Comparison of ENCODE assay signal across 25 cellular contexts in genomic region chr13:21800847-21801616, GRCh38.
A peak's percentile ranks its signal among the peaks of the same experiment; 100 is the strongest.
DNase-seq lines count a peak whose midpoint lies in the region; ATAC-seq and TF ChIP-seq lines count a peak whose summit lies in the region.
"Had no signal": no experiment of that assay in that cellular context is flagged by ENCODE, and none has a peak within 500 bp of the region (broad histone marks: within the 10 kb centered on the region; RNA-seq: fewer than 3 reads in every experiment).

No MANE protein-coding gene starts in this region.

- peak; percentile 39 for ATAC-seq in stimulated activated effector memory CD8-positive, alpha-beta T cell treated with anti-CD3 and anti-CD28 coated beads, Interleukin-12 subunit alpha, Interleukin-12 subunit beta, amount 100 ng/mL, for 72 hours
- ATAC-seq in GM21786 (IDR thresholded peaks at IDR 0.05; ENCODE audit: unreplicated experiment): no peak
- ATAC-seq: activated CD4-positive, CD25-positive, alpha-beta regulatory T cell treated with anti-CD3 and anti-CD28 coated beads, Interleukin-2, amount 50 U/mL, for 24 hours; activated T-cell treated with anti-CD3 and anti-CD28 coated beads, Interleukin-2, amount 50 U/mL, for 72 hours; lower lobe of right lung had no signal

- no peaks in the 10 kb centered on the region for H3K4me1 ChIP-seq in hepatocyte (ENCODE audit: insufficient read depth)
- H3K4me1 ChIP-seq: ascending aorta, BE2C, Caco-2, lower lobe of right lung, upper lobe of left lung had no signal

- TF ChIP-seq CTCF in RWPE1 (conservative IDR thresholded peaks at IDR 0.05; ENCODE audit: low read depth) (no peak), hepatocyte (IDR thresholded peaks at IDR 0.05; ENCODE audit: poor library complexity) (no peak)

- no peaks in the 10 kb centered on the region for H4K20me1 ChIP-seq in hepatocyte (ENCODE audit: insufficient read depth, poor library complexity, severe bottlenecking)

- TF ChIP-seq POLR2A in erythroblast (IDR thresholded peaks at IDR 0.05; ENCODE audit: low read length): no peak

- H3K4me2 ChIP-seq in hepatocyte: no peak overlapping the region

- H3K4me3 Mint-ChIP-seq in stimulated activated effector memory CD8-positive, alpha-beta T cell treated with anti-CD3 and anti-CD28 coated beads, Interleukin-12 subunit alpha, Interleukin-12 subunit beta, amount 100 ng/mL, for 72 hours: no peak overlapping the region
- H3K4me3 Mint-ChIP-seq: activated T-cell treated with anti-CD3 and anti-CD28 coated beads, Interleukin-2, amount 50 U/mL, for 72 hours had no signal

- peak; percentile 12 for DNase-seq in NCI-H510A treated with DMSO at 0.1 percent for 48 hours (lab: John Stamatoyannopoulos, UW)
- DNase-seq in NCI-H510A (lab: John Stamatoyannopoulos, UW): no peak
- peak; percentile 81 for DNase-seq in RWPE1 (ENCODE audit: low spot score)
- peak; percentile 34 for DNase-seq in hepatocyte (ENCODE audit: low spot score)
- DNase-seq in stimulated activated effector memory CD8-positive, alpha-beta T cell treated with anti-CD3 and anti-CD28 coated beads, Interleukin-12 subunit alpha, Interleukin-12 subunit beta, amount 100 ng/mL, for 72 hours (ENCODE audit: low spot score in 2 of 2): no peak
- no peak for DNase-seq in inferior parietal cortex (ENCODE audit: extremely low spot score)
- no peak for DNase-seq in erythroblast (lab: John Stamatoyannopoulos, UW)
- DNase-seq: activated CD8-positive, alpha-beta memory T cell treated with anti-CD3 and anti-CD28 coated beads for 24 hours; activated naive CD4-positive, alpha-beta T cell treated with anti-CD3 and anti-CD28 coated beads, Interleukin-2, amount 50 U/mL, for 16 hours; activated T-cell treated with anti-CD3 and anti-CD28 coated beads, Interleukin-2, amount 50 U/mL, for 72 hours; BE2C; Caco-2; effector CD4-positive, alpha-beta T cell; glutamatergic neuron; KG1; lower lobe of right lung; NCI-H1092 treated with DMSO at 0.1 percent for 48 hours; NCI-H2081; NCI-H524 treated with DMSO at 0.1 percent for 48 hours; nucleus accumbens; Right ventricle myocardium superior; upper lobe of left lung had no signal

- no peaks in the 10 kb centered on the region for H3K9me2 ChIP-seq in hepatocyte (replicated peaks; ENCODE audit: insufficient read depth)

- H3K9me3 Mint-ChIP-seq in stimulated activated effector memory CD8-positive, alpha-beta T cell treated with anti-CD3 and anti-CD28 coated beads, Interleukin-12 subunit alpha, Interleukin-12 subunit beta, amount 100 ng/mL, for 72 hours: no peaks in the 10 kb centered on the region

- H3K36me3 Mint-ChIP-seq in stimulated activated effector memory CD8-positive, alpha-beta T cell treated with anti-CD3 and anti-CD28 coated beads, Interleukin-12 subunit alpha, Interleukin-12 subunit beta, amount 100 ng/mL, for 72 hours: no peaks in the 10 kb centered on the region

- no peaks in the 10 kb centered on the region for H3K79me2 ChIP-seq in hepatocyte

- no peaks in the 10 kb centered on the region for H3K9me3 ChIP-seq in hepatocyte (ENCODE audit: low read depth)
- H3K9me3 ChIP-seq: ascending aorta, BE2C, Caco-2, lower lobe of right lung, upper lobe of left lung had no signal

- H3K27ac Mint-ChIP-seq in stimulated activated effector memory CD8-positive, alpha-beta T cell treated with anti-CD3 and anti-CD28 coated beads, Interleukin-12 subunit alpha, Interleukin-12 subunit beta, amount 100 ng/mL, for 72 hours: no peak overlapping the region
- H3K27ac Mint-ChIP-seq: activated T-cell treated with anti-CD3 and anti-CD28 coated beads, Interleukin-2, amount 50 U/mL, for 72 hours had no signal

- no peak overlapping the region for H3K4me3 ChIP-seq in hepatocyte
- H3K4me3 ChIP-seq: ascending aorta, lower lobe of right lung, upper lobe of left lung had no signal

- H3K4me1 Mint-ChIP-seq in stimulated activated effector memory CD8-positive, alpha-beta T cell treated with anti-CD3 and anti-CD28 coated beads, Interleukin-12 subunit alpha, Interleukin-12 subunit beta, amount 100 ng/mL, for 72 hours: no peaks in the 10 kb centered on the region

- H3K27me3 ChIP-seq in hepatocyte: no peaks in the 10 kb centered on the region
- H3K27me3 ChIP-seq: ascending aorta, BE2C, upper lobe of left lung had no signal

- no peak overlapping the region for H2AFZ ChIP-seq in hepatocyte

- H3K36me3 ChIP-seq in hepatocyte (replicated peaks; ENCODE audit: insufficient read depth, low read depth): no peaks in the 10 kb centered on the region
- H3K36me3 ChIP-seq: ascending aorta, BE2C, lower lobe of right lung, upper lobe of left lung had no signal

- H3K27ac ChIP-seq in RWPE1: no peak overlapping the region
- peak overlapping the region; percentile 75 for H3K27ac ChIP-seq in hepatocyte
- H3K27ac ChIP-seq: ascending aorta, lower lobe of right lung, upper lobe of left lung had no signal

- POLR2A ChIA-PET in RWPE1 (lab: Yijun Ruan, JAX; ENCODE audit: low non-redundant PET): no interaction called here

- 85% methylated on average over 7 of the region's 7 CpGs for WGBS in hepatocyte (ENCODE audit: low lambda C conversion rate, missing lambda C conversion rate)

- CTCF ChIA-PET in RWPE1 (lab: Yijun Ruan, JAX): no interaction called here

Comparison
In these comparisons a context has a peak if more than half of its experiments do, and no peak if none do; other contexts are left out.
1. DNase-seq: peak in NCI-H510A treated with DMSO at 0.1 percent for 48 hours (single experiment), RWPE1 (single experiment) and hepatocyte (single experiment); none in NCI-H510A (single experiment), stimulated activated effector memory CD8-positive, alpha-beta T cell treated with anti-CD3 and anti-CD28 coated beads, Interleukin-12 subunit alpha, Interleukin-12 subunit beta, amount 100 ng/mL, for 72 hours (0 of 2), inferior parietal cortex (single experiment) and erythroblast (0 of 2).